Comparison of ENCODE assay signal across 1 cellular context in the genomic region with DNA sequence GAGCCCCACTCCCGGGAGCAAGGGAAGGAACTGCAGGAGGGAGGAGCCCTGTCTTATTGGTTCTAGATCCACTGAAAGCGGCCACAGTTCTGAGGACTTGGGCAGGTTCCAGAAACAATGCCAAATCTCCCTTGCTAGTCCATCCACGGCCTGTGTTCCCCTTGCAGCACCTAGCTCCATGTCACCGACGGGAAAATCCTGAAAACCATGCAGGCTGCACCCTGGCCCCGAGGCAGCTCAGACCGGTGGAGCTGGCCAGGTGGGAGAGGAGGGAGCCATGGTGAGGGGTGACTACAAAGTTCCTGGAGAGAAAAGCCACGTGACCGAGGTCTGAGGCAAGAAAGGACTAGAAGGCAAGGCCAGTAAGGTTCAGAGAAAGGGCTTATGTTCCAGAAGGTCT.
TF ChIP-seq lines count a peak whose summit lies in the region.

No MANE protein-coding gene starts in this region.

TF ChIP-seq in SK-N-SH treated with all-trans-retinoic acid at 6 μM for 48 hours, 23 proteins besides CTCF, POLR2A, EP300 and RAD21 (continued from another document):
- TF ChIP-seq POU6F1 (CRISPR knock-in tag; IDR thresholded peaks at IDR 0.05; ENCODE audit: borderline replicate concordance, low read depth), result no peak
- TF ChIP-seq PPARA (CRISPR knock-in tag; IDR thresholded peaks at IDR 0.05; ENCODE audit: borderline replicate concordance), result no peak
- no peak for TF ChIP-seq ZFP3 (CRISPR knock-in tag; IDR thresholded peaks at IDR 0.05)
- TF ChIP-seq BACH2 (CRISPR knock-in tag; IDR thresholded peaks at IDR 0.05; ENCODE audit: borderline replicate concordance), result no peak
- TF ChIP-seq, protein P1, sequence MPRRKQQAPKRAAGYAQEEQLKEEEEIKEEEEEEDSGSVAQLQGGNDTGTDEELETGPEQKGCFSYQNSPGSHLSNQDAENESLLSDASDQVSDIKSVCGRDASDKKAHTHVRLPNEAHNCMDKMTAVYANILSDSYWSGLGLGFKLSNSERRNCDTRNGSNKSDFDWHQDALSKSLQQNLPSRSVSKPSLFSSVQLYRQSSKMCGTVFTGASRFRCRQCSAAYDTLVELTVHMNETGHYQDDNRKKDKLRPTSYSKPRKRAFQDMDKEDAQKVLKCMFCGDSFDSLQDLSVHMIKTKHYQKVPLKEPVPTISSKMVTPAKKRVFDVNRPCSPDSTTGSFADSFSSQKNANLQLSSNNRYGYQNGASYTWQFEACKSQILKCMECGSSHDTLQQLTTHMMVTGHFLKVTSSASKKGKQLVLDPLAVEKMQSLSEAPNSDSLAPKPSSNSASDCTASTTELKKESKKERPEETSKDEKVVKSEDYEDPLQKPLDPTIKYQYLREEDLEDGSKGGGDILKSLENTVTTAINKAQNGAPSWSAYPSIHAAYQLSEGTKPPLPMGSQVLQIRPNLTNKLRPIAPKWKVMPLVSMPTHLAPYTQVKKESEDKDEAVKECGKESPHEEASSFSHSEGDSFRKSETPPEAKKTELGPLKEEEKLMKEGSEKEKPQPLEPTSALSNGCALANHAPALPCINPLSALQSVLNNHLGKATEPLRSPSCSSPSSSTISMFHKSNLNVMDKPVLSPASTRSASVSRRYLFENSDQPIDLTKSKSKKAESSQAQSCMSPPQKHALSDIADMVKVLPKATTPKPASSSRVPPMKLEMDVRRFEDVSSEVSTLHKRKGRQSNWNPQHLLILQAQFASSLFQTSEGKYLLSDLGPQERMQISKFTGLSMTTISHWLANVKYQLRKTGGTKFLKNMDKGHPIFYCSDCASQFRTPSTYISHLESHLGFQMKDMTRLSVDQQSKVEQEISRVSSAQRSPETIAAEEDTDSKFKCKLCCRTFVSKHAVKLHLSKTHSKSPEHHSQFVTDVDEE (CRISPR knock-in tag; IDR thresholded peaks at IDR 0.05), result no peak
- TF ChIP-seq PATZ1 (CRISPR knock-in tag; IDR thresholded peaks at IDR 0.05; ENCODE audit: borderline replicate concordance), result no peak
- no peak for TF ChIP-seq TOX (CRISPR knock-in tag; IDR thresholded peaks at IDR 0.05; ENCODE audit: borderline replicate concordance)
- no peak for TF ChIP-seq CREB5 (CRISPR knock-in tag; IDR thresholded peaks at IDR 0.05; ENCODE audit: low read depth)
- no peak for TF ChIP-seq ARNTL (CRISPR knock-in tag; IDR thresholded peaks at IDR 0.05; ENCODE audit: borderline replicate concordance, low read depth)
TF ChIP-seq in SK-N-SH treated with all-trans-retinoic acid at 6 μM for 48 hours: peak in this region for 0.
